In genomic region chr17:9676742-9677387, GRCh38 we compare ENCODE assay signal across 10 cellular contexts. TPM values are rescaled to one million over a fixed set of nuclear protein-coding genes. Genes with fewer than 3 reads are reported as not detected.
A peak's percentile ranks its signal among the peaks of the same experiment; 100 is the strongest.
DNase-seq lines count a peak whose midpoint lies in the region; ATAC-seq lines count a peak whose summit lies in the region.
"Had no signal": no experiment of that assay in that cellular context is flagged by ENCODE, and none has a peak within 500 bp of the region (broad histone marks: within the 10 kb centered on the region; RNA-seq: fewer than 3 reads in every experiment).

No MANE protein-coding gene starts in this region.

- no CpG with 5 or more reads among the region's 9 CpGs for WGBS in trophoblast cell (ENCODE audit: extremely low coverage, insufficient coverage, insufficient read length)

- no peaks in the 10 kb centered on the region for H3K27me3 ChIP-seq in trophoblast cell (ENCODE audit: insufficient read depth, low read length)

- ATAC-seq in activated CD4-positive, alpha-beta T cell treated with anti-CD3 and anti-CD28 coated beads for 36 hours: peak; percentile 93
- ATAC-seq in HG02938 (IDR thresholded peaks at IDR 0.05; ENCODE audit: unreplicated experiment) (peak; percentile 51), Right ventricle myocardium inferior (no peak), HG02852 (IDR thresholded peaks at IDR 0.05; ENCODE audit: unreplicated experiment) (no peak)

- peaks cover 8% of the 10 kb centered on the region for H3K9me3 Mint-ChIP-seq in activated CD4-positive, alpha-beta T cell treated with anti-CD3 and anti-CD28 coated beads for 36 hours (ENCODE audit: low read depth)

- H2AK5ac ChIP-seq in trophoblast cell (ENCODE audit: low read length): peak overlapping the region; percentile 80

- no peak overlapping the region for H4K12ac ChIP-seq in trophoblast cell (ENCODE audit: low read depth, low read length)

- peak overlapping the region; percentile 75 for H4K8ac ChIP-seq in trophoblast cell (ENCODE audit: low read depth, low read length)

- peak overlapping the region; percentile 70 for H3K4ac ChIP-seq in trophoblast cell (ENCODE audit: low read depth, low read length)

- H3K9me3 ChIP-seq in trophoblast cell (ENCODE audit: insufficient read depth, low read depth, low read length): peaks cover 2% of the 10 kb centered on the region

- no peak overlapping the region for H3K23ac ChIP-seq in trophoblast cell (ENCODE audit: low read length)

- H2AFZ ChIP-seq in trophoblast cell (ENCODE audit: insufficient read depth, low read length, poor library complexity): no peak overlapping the region

- peak overlapping the region; percentile 71 for H2BK120ac ChIP-seq in trophoblast cell (ENCODE audit: insufficient read depth, low read length, poor library complexity)

- H2BK5ac ChIP-seq in trophoblast cell (ENCODE audit: low read depth, low read length, poor library complexity): peak overlapping the region; percentile 57

- H3K79me1 ChIP-seq in trophoblast cell (ENCODE audit: low read length): peaks cover 22% of the 10 kb centered on the region

- peak overlapping the region; percentile 66 for H3K27ac ChIP-seq in trophoblast cell (ENCODE audit: low read depth, low read length)
- H3K27ac ChIP-seq: left ventricle myocardium inferior had no signal

- peaks cover 5% of the 10 kb centered on the region for H3K27me3 Mint-ChIP-seq in activated CD4-positive, alpha-beta T cell treated with anti-CD3 and anti-CD28 coated beads for 36 hours

- H3K4me1 Mint-ChIP-seq in activated CD4-positive, alpha-beta T cell treated with anti-CD3 and anti-CD28 coated beads for 36 hours: peaks cover 5% of the 10 kb centered on the region

- H4K91ac ChIP-seq in trophoblast cell (ENCODE audit: low read depth, low read length): peak overlapping the region; percentile 88

- H2BK12ac ChIP-seq in trophoblast cell (ENCODE audit: low read length): peak overlapping the region; percentile 89

- H3K36me3 ChIP-seq in trophoblast cell (ENCODE audit: control insufficient read depth in 1 of 2, insufficient read depth in 2 of 2, low read length in 2 of 2): peaks cover 9 to 18% of the 10 kb centered on the region in 2 experiments
- H3K36me3 ChIP-seq: left ventricle myocardium inferior had no signal

- CTCF ChIA-PET in activated CD4-positive, alpha-beta T cell treated with anti-CD3 and anti-CD28 coated beads for 36 hours (lab: Charles Lee): interaction anchor here (1.6 kb wide), 1 partner anchor 102 kb away, joined by 4 read pairs; the partner anchor contains the start of gene STX8

- peak overlapping the region; percentile 42 for H3K18ac ChIP-seq in trophoblast cell (ENCODE audit: low read length)

- no peak overlapping the region for H3K14ac ChIP-seq in trophoblast cell (ENCODE audit: low read length)

- no peaks in the 10 kb centered on the region for H3K79me2 ChIP-seq in trophoblast cell (ENCODE audit: control insufficient read depth, insufficient read depth, low read length, poor library complexity)

- no peak overlapping the region for H3K4me3 Mint-ChIP-seq in activated CD4-positive, alpha-beta T cell treated with anti-CD3 and anti-CD28 coated beads for 36 hours

- H3K36me3 Mint-ChIP-seq in activated CD4-positive, alpha-beta T cell treated with anti-CD3 and anti-CD28 coated beads for 36 hours (ENCODE audit: low read depth): no peaks in the 10 kb centered on the region

- peak; percentile 44 for DNase-seq in activated CD4-positive, alpha-beta T cell treated with anti-CD3 and anti-CD28 coated beads for 36 hours
- no peak for DNase-seq in activated CD4-positive, alpha-beta T cell treated with anti-CD3 and anti-CD28 coated beads for 1 hour
- DNase-seq in amniotic epithelial cell (ENCODE audit: low read depth) (peak; percentile 54), trophoblast cell (peak; percentile 95 to 97), Right ventricle myocardium inferior (ENCODE audit: missing footprints) (no peak)
- DNase-seq in activated CD4-positive, CD25-positive, alpha-beta regulatory T cell treated with anti-CD3 and anti-CD28 coated beads, Interleukin-2, amount 50 U/mL, for 72 hours: no peak
- DNase-seq: left ventricle myocardium inferior, SHP77 had no signal

- peaks cover 10 to 17% of the 10 kb centered on the region in 2 experiments for H3K4me1 ChIP-seq in trophoblast cell (ENCODE audit: control insufficient read depth in 1 of 2, insufficient read depth in 2 of 2, low read length in 2 of 2)
- H3K4me1 ChIP-seq: left ventricle myocardium inferior had no signal

- intact Hi-C loops in activated CD4-positive, alpha-beta T cell treated with anti-CD3 and anti-CD28 coated beads for 36 hours (cut with DNase I, micrococcal nuclease): loop anchor here (1.0 to 5.0 kb wide), 3 partner anchors 32 to 102 kb away; partner anchors contain the start of genes STX8 (in 2 of the 2), CFAP52 (in 1 of the 2) and USP43 (in 1 of the 2)
- intact Hi-C loops in Right ventricle myocardium inferior (cut with DNase I): no loop called here

- H3K9ac ChIP-seq in trophoblast cell (ENCODE audit: low read length): no peak overlapping the region

- peak overlapping the region; percentile 0 for H3K4me2 ChIP-seq in trophoblast cell (ENCODE audit: low read length)

- no peak overlapping the region for H3K4me3 ChIP-seq in trophoblast cell (ENCODE audit: low read depth, low read length)
- H3K4me3 ChIP-seq: left ventricle myocardium inferior had no signal

- POLR2A ChIA-PET in activated CD4-positive, alpha-beta T cell treated with anti-CD3 and anti-CD28 coated beads for 36 hours (lab: Charles Lee): no interaction called here

- H3K27ac Mint-ChIP-seq in activated CD4-positive, alpha-beta T cell treated with anti-CD3 and anti-CD28 coated beads for 36 hours: no peak overlapping the region

RNA-seq across cellular contexts. Expression of gene USP43, which starts 31.5 kb away (rescaled TPM):
- total RNA-seq in activated CD4-positive, alpha-beta T cell treated with anti-CD3 and anti-CD28 coated beads for 36 hours: under 1 TPM; 0.25 to 0.33 TPM
- polyA plus RNA-seq in trophoblast cell (2013): 9.7 and 10.0 TPM in 2 replicates
- total RNA-seq in Right ventricle myocardium inferior: not detected

Comparison
In these comparisons a context has a peak if more than half of its experiments do, and no peak if none do; other contexts are left out.
1. DNase-seq: peak in activated CD4-positive, alpha-beta T cell treated with anti-CD3 and anti-CD28 coated beads for 36 hours (single experiment), amniotic epithelial cell (single experiment) and trophoblast cell (2 of 2); none in activated CD4-positive, alpha-beta T cell treated with anti-CD3 and anti-CD28 coated beads for 1 hour (single experiment), Right ventricle myocardium inferior (single experiment) and activated CD4-positive, CD25-positive, alpha-beta regulatory T cell treated with anti-CD3 and anti-CD28 coated beads, Interleukin-2, amount 50 U/mL, for 72 hours (single experiment).
2. ATAC-seq: peak in activated CD4-positive, alpha-beta T cell treated with anti-CD3 and anti-CD28 coated beads for 36 hours (single experiment) and HG02938 (single experiment); none in Right ventricle myocardium inferior (single experiment) and HG02852 (single experiment).